In the genomic region with DNA sequence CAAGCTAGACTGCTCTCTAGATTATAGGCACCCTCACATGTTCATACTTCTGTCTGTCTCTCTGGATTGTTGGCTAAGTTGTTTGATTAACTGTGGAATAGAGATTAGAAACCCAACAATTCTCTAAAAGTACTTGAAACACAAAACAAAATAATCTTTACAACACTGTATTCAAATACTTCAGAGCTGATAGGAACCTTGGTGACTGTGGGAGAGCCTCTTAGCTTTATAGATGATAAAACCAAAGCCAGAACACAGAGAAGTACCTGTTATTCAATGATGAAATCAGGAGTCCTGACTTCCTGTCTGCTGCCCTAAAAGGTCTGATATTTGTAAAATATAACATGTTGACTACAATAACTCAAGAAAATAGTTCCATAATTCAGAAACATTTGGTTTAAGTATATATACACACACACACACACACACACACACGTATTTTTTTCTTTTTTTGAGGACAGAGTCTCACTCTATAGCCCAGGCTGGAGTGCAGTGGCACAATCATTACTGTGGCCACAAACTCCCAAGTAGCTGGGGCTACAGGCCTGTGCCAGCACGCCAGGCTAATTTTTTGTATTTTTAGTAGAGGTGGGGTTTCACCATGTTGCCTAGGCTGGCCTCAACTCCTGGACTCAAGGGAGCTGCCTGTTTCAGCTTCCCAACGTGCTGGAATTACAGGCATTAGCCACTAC, we compare ENCODE assay signal across 31 cellular contexts.
"Had no signal": no experiment of that assay in that cellular context is flagged by ENCODE, and none has a peak within 500 bp of the region (broad histone marks: within the 10 kb centered on the region; RNA-seq: fewer than 3 reads in every experiment).

No MANE protein-coding gene starts in this region.

- H3K36me3 ChIP-seq: adrenal gland, cardiac muscle cell had no signal

- DNase-seq: activated B cell treated with CpG ODN at 0.5 μM for 24 hours; activated CD4-positive, alpha-beta memory T cell treated with anti-CD3 and anti-CD28 coated beads for 36 hours; activated CD4-positive, alpha-beta T cell treated with anti-CD3 and anti-CD28 coated beads for 4 hours; activated CD4-positive, alpha-beta T cell treated with anti-CD3 and anti-CD28 coated beads, Interleukin-2, amount 10 ng/mL, durations not matched to agents 24 days and 14 days; activated CD4-positive, alpha-beta T cell treated with anti-CD3 and anti-CD28 coated beads, Interleukin-2, amount 50 U/mL, for 1 hour; activated CD4-positive, alpha-beta T cell treated with anti-CD3 and anti-CD28 coated beads, Interleukin-2, amount 50 U/mL, for 4 hours; activated CD4-positive, CD25-positive, alpha-beta regulatory T cell treated with anti-CD3 and anti-CD28 coated beads, Interleukin-2, amount 50 U/mL, for 72 hours; activated CD8-positive, alpha-beta memory T cell treated with anti-CD3 and anti-CD28 coated beads, Interleukin-2, amount 50 U/mL, for 4 hours; activated CD8-positive, alpha-beta T cell treated with anti-CD3 and anti-CD28 coated beads for 36 hours; activated effector memory CD4-positive, alpha-beta T cell treated with anti-CD3 and anti-CD28 coated beads, Interleukin-2, amount 50 U/mL, for 16 hours; activated gamma-delta T cell treated with Interleukin-2 at 50 U/mL for 16 hours; activated naive CD4-positive, alpha-beta T cell; activated naive CD4-positive, alpha-beta T cell treated with anti-CD3 and anti-CD28 coated beads for 36 hours; activated naive CD4-positive, alpha-beta T cell treated with anti-CD3 and anti-CD28 coated beads, Interleukin-2, amount 50 U/mL, for 16 hours; activated naive CD8-positive, alpha-beta T cell treated with anti-CD3 and anti-CD28 coated beads for 36 hours; activated T-cell treated with anti-CD3 and anti-CD28 coated beads for 4 hours; activated T-cell treated with anti-CD3 and anti-CD28 coated beads, Interleukin-2, amount 50 U/mL, for 1 hour; activated T-cell treated with anti-CD3 and anti-CD28 coated beads, Interleukin-2, amount 50 U/mL, for 4 hours; activated T-cell treated with anti-CD3 and anti-CD28 coated beads, Interleukin-2, amount 50 U/mL, for 72 hours; adrenal gland; amniotic stem cell; aorta; caudate nucleus; cerebellar nuclear complex; T-helper 1 cell; T-helper 2 cell; T-helper 9 cell had no signal

- H3K27ac ChIP-seq: adrenal gland, cardiac muscle cell, VCaP had no signal

- H3K4me1 ChIP-seq: adrenal gland had no signal

- H3K9me3 ChIP-seq: adrenal gland had no signal

- H3K27me3 ChIP-seq: adrenal gland, cardiac muscle cell had no signal

- ATAC-seq: activated CD8-positive, alpha-beta T cell treated with anti-CD3 and anti-CD28 coated beads for 36 hours; activated naive CD4-positive, alpha-beta T cell treated with anti-CD3 and anti-CD28 coated beads, Interleukin-2, amount 50 U/mL, for 72 hours; activated T-cell treated with anti-CD3 and anti-CD28 coated beads, Interleukin-2, amount 50 U/mL, for 4 hours; activated T-cell treated with anti-CD3 and anti-CD28 coated beads, Interleukin-2, amount 50 U/mL, for 72 hours; activated T-helper 17 cell treated with anti-CD3 and anti-CD28 coated beads, Interleukin-2, amount 50 U/mL, for 72 hours had no signal

- H3K4me3 ChIP-seq: adrenal gland, cardiac muscle cell had no signal
